ENCODE assay signal across 26 cellular contexts in the genomic region with DNA sequence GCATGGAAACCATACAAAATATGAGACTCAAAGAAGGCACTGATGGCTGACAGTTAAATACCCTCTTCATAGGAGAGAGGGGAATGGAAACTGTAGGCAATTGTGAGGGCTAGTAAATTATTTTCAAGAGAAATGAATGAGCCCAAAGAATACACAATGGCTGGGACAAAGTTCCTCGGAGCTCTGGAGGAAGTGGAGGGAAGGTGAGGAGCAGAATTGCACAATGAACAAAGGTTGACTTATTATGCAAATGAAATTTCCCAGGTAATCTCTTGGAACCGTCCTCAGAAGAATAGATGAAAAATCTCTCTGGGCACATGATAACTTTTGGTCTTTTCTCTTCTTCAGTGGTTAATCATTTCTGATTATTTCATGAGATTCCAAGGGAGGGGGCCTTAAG.
"Had no signal": no experiment of that assay in that cellular context is flagged by ENCODE, and none has a peak within 500 bp of the region (broad histone marks: within the 10 kb centered on the region; RNA-seq: fewer than 3 reads in every experiment).

No MANE protein-coding gene starts in this region.

- H3K27ac ChIP-seq: colonic mucosa, coronary artery, dorsolateral prefrontal cortex, epithelial cell of prostate, esophagus muscularis mucosa, esophagus squamous epithelium, foreskin keratinocyte, gastrocnemius medialis, gastroesophageal sphincter, heart left ventricle, heart right ventricle had no signal

- H3K4me3 ChIP-seq: colonic mucosa, coronary artery, dorsolateral prefrontal cortex, esophagus muscularis mucosa, esophagus squamous epithelium, gastrocnemius medialis, gastroesophageal sphincter, heart left ventricle, heart right ventricle had no signal

- FAIRE-seq: endometrium, endothelial cell of umbilical vein, frontal cortex had no signal

- H3K36me3 ChIP-seq: colonic mucosa, esophagus muscularis mucosa, esophagus squamous epithelium, gastrocnemius medialis, gastroesophageal sphincter, heart left ventricle, heart right ventricle had no signal

- ATAC-seq: effector memory CD8-positive, alpha-beta T cell; esophagus mucosa; foreskin keratinocyte; gastrocnemius medialis; gastroesophageal sphincter; heart left ventricle; heart right ventricle had no signal

- DNase-seq: colonic mucosa; cortex of kidney; dermis blood vessel endothelial cell; dorsolateral prefrontal cortex; effector CD4-positive, alpha-beta T cell; effector CD8-positive, alpha-beta T cell; effector memory CD4-positive, alpha-beta T cell; effector memory CD8-positive, alpha-beta T cell; endodermal cell; erythroblast; esophagus squamous epithelium; foreskin keratinocyte; foreskin melanocyte; gastrocnemius medialis; glutamatergic neuron; head of caudate nucleus; heart left ventricle; heart right ventricle had no signal

- H3K4me1 ChIP-seq: colonic mucosa, esophagus muscularis mucosa, esophagus squamous epithelium, foreskin keratinocyte, gastrocnemius medialis, gastroesophageal sphincter, heart left ventricle, heart right ventricle had no signal

- H3K9me3 ChIP-seq: colonic mucosa, esophagus muscularis mucosa, esophagus squamous epithelium, gastrocnemius medialis, gastroesophageal sphincter, heart left ventricle had no signal

- H3K27me3 ChIP-seq: colonic mucosa, esophagus muscularis mucosa, esophagus squamous epithelium, foreskin keratinocyte, gastrocnemius medialis, gastroesophageal sphincter, heart left ventricle, heart right ventricle had no signal
